Comparison of ENCODE assay signal across 18 cellular contexts in the genomic region with DNA sequence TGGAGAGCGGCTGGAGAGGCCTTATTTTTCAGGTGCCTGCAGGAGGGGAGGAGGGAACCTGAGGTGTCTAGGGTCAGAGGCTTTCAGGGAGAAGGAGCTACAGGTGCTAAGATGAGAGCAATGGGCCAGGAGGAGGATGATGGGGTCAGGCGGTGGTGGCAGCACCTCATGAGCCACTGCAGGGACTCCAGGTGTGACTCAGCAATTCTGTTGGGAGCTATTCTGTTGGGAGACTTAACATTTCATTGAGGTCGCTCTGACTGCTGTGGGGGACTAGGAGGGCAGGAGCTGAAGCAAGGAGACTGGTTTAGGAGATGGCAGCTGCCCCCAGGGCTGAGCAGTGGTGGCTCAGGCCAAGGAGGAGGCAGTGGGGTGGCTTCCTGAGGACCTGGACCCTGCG.
DNase-seq lines count a peak whose midpoint lies in the region; ATAC-seq and TF ChIP-seq lines count a peak whose summit lies in the region.
"Had no signal": no experiment of that assay in that cellular context is flagged by ENCODE, and none has a peak within 500 bp of the region (broad histone marks: within the 10 kb centered on the region; RNA-seq: fewer than 3 reads in every experiment).

No MANE protein-coding gene starts in this region.

- H3K79me2 ChIP-seq in DOHH2 (ENCODE audit: control insufficient read depth, low read length) (peaks cover 52% of the 10 kb centered on the region), OCI-LY7 (ENCODE audit: insufficient read depth, low read depth, low read length) (no peaks in the 10 kb centered on the region; the same call in 1 of the 2 replicates)

- H3K27ac ChIP-seq in DOHH2 (ENCODE audit: low read depth, low read length) (0 out of 2 replicates have a peak overlapping the region, but pooled peaks have one; percentile 12), OCI-LY7 (ENCODE audit: low read depth, low read length, poor library complexity, severe bottlenecking) (peak overlapping the region; percentile 28), esophagus muscularis mucosa (replicated peaks in 1 of 4) (peak overlapping the region in 3 of 4 donors; percentile 14 to 38 (median 20)), sigmoid colon (no peak overlapping the region), stomach (no peak overlapping the region)
- H3K27ac ChIP-seq: neutrophil, RWPE1, testis had no signal

- TF ChIP-seq POLR2A in esophagus muscularis mucosa (IDR thresholded peaks at IDR 0.05; ENCODE audit: low read depth) (no peak), sigmoid colon (IDR thresholded peaks at IDR 0.05) (no peak), stomach (IDR thresholded peaks at IDR 0.05) (no peak)

- H3F3A ChIP-seq in DOHH2 (ENCODE audit: control insufficient read depth, insufficient read depth): no peaks in the 10 kb centered on the region

- H3K36me3 ChIP-seq in DOHH2 (ENCODE audit: control insufficient read depth, low read length) (no peaks in the 10 kb centered on the region), OCI-LY7 (ENCODE audit: insufficient read depth, low read length) (no peaks in the 10 kb centered on the region; the same call in 1 of the 2 replicates), esophagus muscularis mucosa (no peaks in the 10 kb centered on the region), sigmoid colon (no peaks in the 10 kb centered on the region), stomach (no peaks in the 10 kb centered on the region)
- H3K36me3 ChIP-seq: neutrophil had no signal

- H4K20me1 ChIP-seq in DOHH2 (ENCODE audit: control insufficient read depth, insufficient read depth, low read depth, low read length): no peaks in the 10 kb centered on the region
- no peaks in the 10 kb centered on the region for H4K20me1 ChIP-seq in OCI-LY7 (ENCODE audit: insufficient read depth, low read length)

- H2AFZ ChIP-seq in OCI-LY7 (ENCODE audit: low read length): no peak overlapping the region

- TF ChIP-seq EP300 in esophagus muscularis mucosa (IDR thresholded peaks at IDR 0.05): no peak
- TF ChIP-seq EP300 in sigmoid colon (IDR thresholded peaks at IDR 0.05): no peak
- TF ChIP-seq EP300 in stomach (IDR thresholded peaks at IDR 0.05): no peak

- intact Hi-C loops in OCI-LY7 (cut with micrococcal nuclease; ENCODE audit: unreplicated experiment) (no loop called here), esophagus muscularis mucosa (cut with DNase I) (no loop called here), sigmoid colon (cut with DNase I) (no loop called here), stomach (cut with DNase I; ENCODE audit: low total_unique reads) (no loop called here)

- peak overlapping the region; percentile 44 for H3K4me2 ChIP-seq in DOHH2 (ENCODE audit: low read length)
- peak overlapping the region; percentile 64 for H3K4me2 ChIP-seq in OCI-LY7 (ENCODE audit: low read length)

- no peak overlapping the region for H3K4me3 ChIP-seq in DOHH2 (ENCODE audit: low read length)
- H3K4me3 ChIP-seq in OCI-LY7 (ENCODE audit: low read depth, low read length, poor library complexity, severe bottlenecking): no peak overlapping the region
- no peak overlapping the region for H3K4me3 ChIP-seq in esophagus muscularis mucosa
- H3K4me3 ChIP-seq in sigmoid colon: no peak overlapping the region
- H3K4me3 ChIP-seq in stomach: no peak overlapping the region
- H3K4me3 ChIP-seq: testis had no signal

- H3K27me3 ChIP-seq in DOHH2 (ENCODE audit: control insufficient read depth, low read length): no peaks in the 10 kb centered on the region
- H3K27me3 ChIP-seq in esophagus muscularis mucosa: no peaks in the 10 kb centered on the region
- no peaks in the 10 kb centered on the region for H3K27me3 ChIP-seq in sigmoid colon
- no peaks in the 10 kb centered on the region for H3K27me3 ChIP-seq in stomach
- H3K27me3 ChIP-seq: neutrophil, testis had no signal

- DNase-seq in OCI-LY7 (ENCODE audit: low spot score) (no peak), esophagus muscularis mucosa (ENCODE audit: extremely low spot score) (no peak), sigmoid colon (peak; percentile 34), stomach (no peak)
- DNase-seq in activated CD4-positive, CD25-positive, alpha-beta regulatory T cell treated with anti-CD3 and anti-CD28 coated beads, Interleukin-2, amount 50 U/mL, for 72 hours: no peak
- DNase-seq: activated CD4-positive, alpha-beta T cell treated with anti-CD3 and anti-CD28 coated beads, Interleukin-2, amount 50 U/mL, for 1 hour; activated CD8-positive, alpha-beta memory T cell treated with anti-CD3 and anti-CD28 coated beads, Interleukin-2, amount 50 U/mL, for 48 hours; activated gamma-delta T cell; amniotic stem cell; caudate nucleus; H7; NCI-H2029; NCI-H446 treated with DMSO at 0.1 percent for 48 hours; testis had no signal

- TF ChIP-seq CTCF in DOHH2 (IDR thresholded peaks at IDR 0.05; ENCODE audit: low read depth, low read length, poor library complexity, severe bottlenecking) (no peak), OCI-LY7 (conservative IDR thresholded peaks at IDR 0.05; ENCODE audit: low read length) (no peak), esophagus muscularis mucosa (IDR thresholded peaks at IDR 0.05) (no peak), sigmoid colon (IDR thresholded peaks at IDR 0.05) (no peak), stomach (IDR thresholded peaks at IDR 0.05) (no peak)

- CTCF ChIA-PET in OCI-LY7 (lab: Charles Lee; ENCODE audit: unreplicated experiment): interaction anchor here (0.5 to 0.8 kb wide), 3 partner anchors 9 to 971 kb away, joined by 3 to 4 read pairs (median 3); no protein-coding TSS in a partner anchor

- H3K9me3 ChIP-seq in DOHH2 (ENCODE audit: control insufficient read depth, insufficient read depth, low read length): no peaks in the 10 kb centered on the region
- no peaks in the 10 kb centered on the region for H3K9me3 ChIP-seq in OCI-LY7 (ENCODE audit: low read length)
- no peaks in the 10 kb centered on the region for H3K9me3 ChIP-seq in esophagus muscularis mucosa
- no peaks in the 10 kb centered on the region for H3K9me3 ChIP-seq in sigmoid colon
- no peaks in the 10 kb centered on the region for H3K9me3 ChIP-seq in stomach
- H3K9me3 ChIP-seq: neutrophil, testis had no signal

- no peak for ATAC-seq in GM21528 (IDR thresholded peaks at IDR 0.05; ENCODE audit: low FRiP score, unreplicated experiment)

- 74% methylated on average over 4 of the region's 4 CpGs for WGBS in esophagus muscularis mucosa
- WGBS in sigmoid colon, 2 donors: 85 to 97% methylated on average over 4 of the region's 4 CpGs
- WGBS in stomach, 5 donors: 63 to 95% (median 85%) methylated on average over 2 to 4 of the region's 4 CpGs

- H3K9me2 ChIP-seq in DOHH2 (replicated peaks; ENCODE audit: control insufficient read depth, low read length) (no peaks in the 10 kb centered on the region), OCI-LY7 (ENCODE audit: insufficient read depth, low read length) (no peaks in the 10 kb centered on the region)

- POLR2A ChIA-PET in OCI-LY7 (lab: Charles Lee): no interaction called here

- peaks cover 22% of the 10 kb centered on the region for H3K4me1 ChIP-seq in DOHH2 (ENCODE audit: control insufficient read depth, low read length)
- H3K4me1 ChIP-seq in OCI-LY7 (ENCODE audit: insufficient read depth, low read length, poor library complexity, severe bottlenecking): peaks cover 21% of the 10 kb centered on the region
- peaks cover 23 to 70% (median 53%) of the 10 kb centered on the region in 4 donors for H3K4me1 ChIP-seq in esophagus muscularis mucosa
- H3K4me1 ChIP-seq in sigmoid colon: peaks cover 0 to 25% (median 5%) of the 10 kb centered on the region in 4 donors
- peaks cover 0 to 39% (median 15%) of the 10 kb centered on the region in 4 donors for H3K4me1 ChIP-seq in stomach
- H3K4me1 ChIP-seq: testis had no signal

- BruUV-seq in OCI-LY7 (replicated peaks; lab: Mats Ljungman, UMichigan): no TSS peak

Comparison
In these comparisons a context has a peak if more than half of its experiments do, and no peak if none do; other contexts are left out.
1. H3K27ac ChIP-seq: peak in DOHH2 (single experiment), OCI-LY7 (single experiment) and esophagus muscularis mucosa (3 of 4); none in sigmoid colon (0 of 4) and stomach (0 of 5).